Comparison of ENCODE assay signal across 1 cellular context in the genomic region with DNA sequence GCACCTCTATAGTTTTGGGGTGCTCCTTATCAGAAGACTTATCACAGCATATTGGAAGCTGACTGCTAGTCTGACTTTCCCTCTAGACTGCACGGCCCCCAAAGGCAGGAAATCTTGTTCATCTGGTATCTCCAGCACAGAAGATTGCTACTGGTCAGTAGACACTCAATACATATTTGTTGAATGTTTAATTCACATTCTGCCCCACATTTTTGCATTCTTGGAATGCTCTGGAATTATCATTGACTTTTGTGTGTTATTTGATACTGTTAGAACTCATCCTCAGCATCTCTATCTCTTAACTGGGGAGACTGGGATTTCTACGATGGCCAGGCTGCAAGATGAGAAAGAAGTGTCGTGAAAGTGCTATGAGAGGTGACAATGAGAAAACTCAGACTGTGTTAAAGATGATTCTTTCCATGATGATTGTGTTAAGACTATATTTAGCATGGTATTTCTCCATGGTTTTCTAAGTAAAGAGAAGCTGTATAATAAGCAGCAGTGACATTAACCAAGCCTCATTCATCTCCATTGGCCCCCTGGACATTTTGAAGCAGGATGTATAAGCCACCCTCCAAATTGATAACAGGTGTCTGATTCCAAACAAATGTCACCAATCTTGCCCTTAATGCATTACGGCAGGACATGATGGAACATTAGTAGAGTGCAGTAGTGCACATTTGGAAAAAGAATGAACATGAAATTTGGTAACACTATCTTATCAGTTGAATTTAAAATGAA.
TF ChIP-seq lines count a peak whose summit lies in the region.

No MANE protein-coding gene starts in this region.

TF ChIP-seq in SK-N-SH, 30 proteins besides CTCF, POLR2A, EP300 and RAD21 (continued from another document):
- no peak for TF ChIP-seq YY1 (IDR thresholded peaks at IDR 0.05; ENCODE audit: low read depth)
- TF ChIP-seq, protein P1, sequence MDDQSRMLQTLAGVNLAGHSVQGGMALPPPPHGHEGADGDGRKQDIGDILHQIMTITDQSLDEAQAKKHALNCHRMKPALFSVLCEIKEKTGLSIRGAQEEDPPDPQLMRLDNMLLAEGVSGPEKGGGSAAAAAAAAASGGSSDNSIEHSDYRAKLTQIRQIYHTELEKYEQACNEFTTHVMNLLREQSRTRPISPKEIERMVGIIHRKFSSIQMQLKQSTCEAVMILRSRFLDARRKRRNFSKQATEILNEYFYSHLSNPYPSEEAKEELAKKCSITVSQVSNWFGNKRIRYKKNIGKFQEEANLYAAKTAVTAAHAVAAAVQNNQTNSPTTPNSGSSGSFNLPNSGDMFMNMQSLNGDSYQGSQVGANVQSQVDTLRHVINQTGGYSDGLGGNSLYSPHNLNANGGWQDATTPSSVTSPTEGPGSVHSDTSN (IDR thresholded peaks at IDR 0.05) = peak; percentile 71
- no peak for TF ChIP-seq FOXM1 (IDR thresholded peaks at IDR 0.05; ENCODE audit: low read depth)
- no peak for TF ChIP-seq MEF2A (IDR thresholded peaks at IDR 0.05; ENCODE audit: borderline replicate concordance, low read depth)
- peak; percentile 30; the same call in 1 of the 2 replicates for TF ChIP-seq JUND (IDR thresholded peaks at IDR 0.05)
- TF ChIP-seq REST (IDR thresholded peaks at IDR 0.05; ENCODE audit: low read depth, low read length) = no peak
- TF ChIP-seq RXRA (IDR thresholded peaks at IDR 0.05; ENCODE audit: borderline replicate concordance, low read depth) = no peak
- TF ChIP-seq GABPA (IDR thresholded peaks at IDR 0.05; ENCODE audit: low read depth) = no peak
- peak; percentile 16; the same call in 1 of the 2 replicates for TF ChIP-seq POLR2AphosphoS5 (IDR thresholded peaks at IDR 0.05; ENCODE audit: low read depth, low read length)
- TF ChIP-seq NFIC (IDR thresholded peaks at IDR 0.05; ENCODE audit: borderline replicate concordance) = no peak
- no peak for TF ChIP-seq ELF1 (IDR thresholded peaks at IDR 0.05)
TF ChIP-seq in SK-N-SH: peak in this region for 9.
